8 cellular contexts compared by ENCODE assay signal in the genomic region with DNA sequence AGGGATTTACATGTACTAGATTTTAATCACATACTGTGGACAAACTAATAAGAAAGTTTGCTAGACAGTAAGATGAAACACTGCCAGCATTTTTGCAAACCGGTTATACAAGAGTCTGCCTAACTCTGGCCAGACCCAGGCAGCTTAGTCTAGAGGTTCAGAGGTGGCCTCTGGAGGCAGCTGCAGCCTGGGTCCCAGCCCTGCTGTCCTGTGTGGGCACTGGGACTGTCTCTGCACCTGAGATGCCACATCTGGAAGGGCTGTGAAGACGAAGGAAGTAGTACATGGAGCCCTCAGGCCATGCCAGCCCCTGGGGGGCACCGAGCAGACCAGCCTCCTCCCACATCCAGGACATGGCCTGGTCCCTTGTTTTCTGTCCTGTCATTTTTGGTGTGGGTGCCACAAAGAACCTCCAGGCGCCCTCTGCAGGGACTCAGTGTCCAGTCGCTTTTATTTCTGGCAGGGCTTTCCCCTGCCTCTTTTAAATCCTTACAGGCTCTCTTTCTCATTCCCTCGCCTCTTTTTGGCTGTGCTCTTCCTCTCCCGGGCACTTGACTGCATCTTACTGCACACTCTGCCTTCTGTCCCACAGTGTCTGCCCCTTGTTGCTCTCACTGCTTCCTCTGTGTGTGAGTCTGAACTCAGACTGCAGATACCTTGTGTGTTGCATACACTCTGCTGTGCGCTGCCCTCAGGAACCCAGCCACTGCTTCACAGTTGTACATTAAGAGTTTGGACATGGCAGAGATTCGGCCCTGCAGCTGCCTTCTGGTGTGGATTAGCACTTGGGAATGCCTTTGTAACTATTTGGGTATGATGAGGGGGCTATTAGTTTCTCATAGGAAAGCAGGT.
A peak's percentile ranks its signal among the peaks of the same experiment; 100 is the strongest.
DNase-seq lines count a peak whose midpoint lies in the region; ATAC-seq and TF ChIP-seq lines count a peak whose summit lies in the region.

No MANE protein-coding gene starts in this region.

- WGBS in right cardiac atrium, result 36% methylated on average over 9 of the region's 9 CpGs
- WGBS in sigmoid colon, 2 donors, result 23 to 54% methylated on average over 9 of the region's 9 CpGs

- no peak for TF ChIP-seq POLR2A in sigmoid colon (IDR thresholded peaks at IDR 0.05)

- H3K36me3 Mint-ChIP-seq in CD4-positive, CD25-positive, alpha-beta regulatory T cell, result no peaks in the 10 kb centered on the region
- H3K36me3 Mint-ChIP-seq in activated naive CD8-positive, alpha-beta T cell treated with anti-CD3 and anti-CD28 coated beads, Interleukin-2, amount 10 ng/mL, durations not matched to agents 7 days and 5 days, result no peaks in the 10 kb centered on the region

- no peaks in the 10 kb centered on the region for H3K27me3 ChIP-seq in CD4-positive, CD25-positive, alpha-beta regulatory T cell (ENCODE audit: control insufficient read depth, insufficient read depth, low read length)
- H3K27me3 ChIP-seq in OCI-LY3 (ENCODE audit: low read depth, low read length), result no peaks in the 10 kb centered on the region
- H3K27me3 ChIP-seq in right cardiac atrium (ENCODE audit: control insufficient read depth, insufficient read depth), result no peaks in the 10 kb centered on the region
- H3K27me3 ChIP-seq in sigmoid colon, result no peaks in the 10 kb centered on the region

- no peaks in the 10 kb centered on the region for H3K79me2 ChIP-seq in OCI-LY3 (ENCODE audit: low read length)

- H2AFZ ChIP-seq in OCI-LY3 (ENCODE audit: low read depth, low read length), result no peak overlapping the region

- POLR2A ChIA-PET in activated naive CD8-positive, alpha-beta T cell treated with anti-CD3 and anti-CD28 coated beads, Interleukin-2, amount 10 ng/mL, durations not matched to agents 7 days and 5 days (lab: Charles Lee), result no interaction called here

- no peak overlapping the region for H3K4me3 Mint-ChIP-seq in CD4-positive, CD25-positive, alpha-beta regulatory T cell
- H3K4me3 Mint-ChIP-seq in activated naive CD8-positive, alpha-beta T cell treated with anti-CD3 and anti-CD28 coated beads, Interleukin-2, amount 10 ng/mL, durations not matched to agents 7 days and 5 days, result no peak overlapping the region

- intact Hi-C loops in right cardiac atrium (cut with DNase I), result loop anchor here in 2 of 4 donors (2.0 to 5.0 kb wide), 4 partner anchors 205 to 283 kb away; a partner anchor contains a TSS
- intact Hi-C loops in sigmoid colon (cut with DNase I), result no loop called here

- no peaks in the 10 kb centered on the region for H3K36me3 ChIP-seq in CD4-positive, CD25-positive, alpha-beta regulatory T cell (ENCODE audit: control insufficient read depth, insufficient read depth, low read length)
- H3K36me3 ChIP-seq in OCI-LY3 (replicated peaks; ENCODE audit: low read depth, low read length) (no peaks in the 10 kb centered on the region), sigmoid colon (peaks cover 0 to 3% (median 0%) of the 10 kb centered on the region in 4 donors)

- DNase-seq in CD4-positive, CD25-positive, alpha-beta regulatory T cell, result peak in 2 of 3 donors; percentile 11 to 56
- peak; percentile 56 for DNase-seq in activated naive CD8-positive, alpha-beta T cell treated with anti-CD3 and anti-CD28 coated beads, Interleukin-2, amount 10 ng/mL, durations not matched to agents 7 days and 5 days
- DNase-seq in right cardiac atrium, result peak; percentile 53 to 82 (median 75)
- no peak for DNase-seq in sigmoid colon
- DNase-seq in NCI-H446 treated with DMSO at 0.1 percent for 48 hours (lab: John Stamatoyannopoulos, UW), result no peak

- H3K27ac ChIP-seq in CD4-positive, CD25-positive, alpha-beta regulatory T cell (ENCODE audit: insufficient read depth, low read length, poor library complexity, severe bottlenecking), result no peak overlapping the region
- H3K27ac ChIP-seq in OCI-LY3 (ENCODE audit: low read length) (no peak overlapping the region), right cardiac atrium (ENCODE audit: low read length) (no peak overlapping the region), sigmoid colon (peak overlapping the region in 3 of 4 donors; percentile 20 to 55 (median 20))

- H3K4me1 ChIP-seq in CD4-positive, CD25-positive, alpha-beta regulatory T cell (ENCODE audit: control insufficient read depth, insufficient read depth, low read length, poor library complexity, severe bottlenecking), result no peaks in the 10 kb centered on the region
- H3K4me1 ChIP-seq in OCI-LY3 (ENCODE audit: low read length) (no peaks in the 10 kb centered on the region), right cardiac atrium (ENCODE audit: control insufficient read depth, insufficient read depth, low read length) (peaks cover 1% of the 10 kb centered on the region), sigmoid colon (peaks cover 0 to 4% (median 0%) of the 10 kb centered on the region in 4 donors)

- no peak for TF ChIP-seq EP300 in sigmoid colon (IDR thresholded peaks at IDR 0.05)

- H3K9me3 ChIP-seq in CD4-positive, CD25-positive, alpha-beta regulatory T cell (ENCODE audit: control insufficient read depth in 2 of 2, low read length in 2 of 2), result no peaks in the 10 kb centered on the region
- H3K9me3 ChIP-seq in OCI-LY3 (ENCODE audit: insufficient read depth, low read length) (no peaks in the 10 kb centered on the region), right cardiac atrium (ENCODE audit: control insufficient read depth, low read length) (no peaks in the 10 kb centered on the region), sigmoid colon (no peaks in the 10 kb centered on the region)

- peak overlapping the region in 1 of 3 donors; percentile 42 for H3K27ac Mint-ChIP-seq in CD4-positive, CD25-positive, alpha-beta regulatory T cell
- H3K27ac Mint-ChIP-seq in activated naive CD8-positive, alpha-beta T cell treated with anti-CD3 and anti-CD28 coated beads, Interleukin-2, amount 10 ng/mL, durations not matched to agents 7 days and 5 days, result peak overlapping the region; percentile 64

- no peaks in the 10 kb centered on the region for H4K20me1 ChIP-seq in OCI-LY3 (ENCODE audit: insufficient read depth, low read length)

- H3K27me3 Mint-ChIP-seq in CD4-positive, CD25-positive, alpha-beta regulatory T cell, result peaks cover 8% of the 10 kb centered on the region
- H3K27me3 Mint-ChIP-seq in activated naive CD8-positive, alpha-beta T cell treated with anti-CD3 and anti-CD28 coated beads, Interleukin-2, amount 10 ng/mL, durations not matched to agents 7 days and 5 days, result no peaks in the 10 kb centered on the region

- no peak overlapping the region for H3K9ac ChIP-seq in OCI-LY3 (ENCODE audit: low read length)

- no peak overlapping the region for H3K4me2 ChIP-seq in OCI-LY3 (ENCODE audit: low read length)

- no peaks in the 10 kb centered on the region for H3K9me3 Mint-ChIP-seq in CD4-positive, CD25-positive, alpha-beta regulatory T cell
- no peaks in the 10 kb centered on the region for H3K9me3 Mint-ChIP-seq in activated naive CD8-positive, alpha-beta T cell treated with anti-CD3 and anti-CD28 coated beads, Interleukin-2, amount 10 ng/mL, durations not matched to agents 7 days and 5 days

- no peak overlapping the region for H3K4me3 ChIP-seq in CD4-positive, CD25-positive, alpha-beta regulatory T cell (ENCODE audit: low read depth, low read length)
- H3K4me3 ChIP-seq in OCI-LY3 (ENCODE audit: low read length) (no peak overlapping the region), right cardiac atrium (ENCODE audit: low read length) (no peak overlapping the region), sigmoid colon (no peak overlapping the region)

- peaks cover 0 to 2% (median 0%) of the 10 kb centered on the region in 4 donors for H3K4me1 Mint-ChIP-seq in CD4-positive, CD25-positive, alpha-beta regulatory T cell
- H3K4me1 Mint-ChIP-seq in activated naive CD8-positive, alpha-beta T cell treated with anti-CD3 and anti-CD28 coated beads, Interleukin-2, amount 10 ng/mL, durations not matched to agents 7 days and 5 days, result peaks cover 7% of the 10 kb centered on the region

- no peak for ATAC-seq in CD4-positive, CD25-positive, alpha-beta regulatory T cell (ENCODE audit: low read depth in 2 of 2)
- ATAC-seq in GM21529 (IDR thresholded peaks at IDR 0.05; ENCODE audit: unreplicated experiment), result peak; percentile 59
- peak; percentile 64 for ATAC-seq in activated naive CD8-positive, alpha-beta T cell treated with anti-CD3 and anti-CD28 coated beads, Interleukin-2, amount 10 ng/mL, durations not matched to agents 7 days and 5 days (ENCODE audit: low read depth)
- peak; percentile 71 to 77 for ATAC-seq in right cardiac atrium
- ATAC-seq in HG03175 (IDR thresholded peaks at IDR 0.05; ENCODE audit: unreplicated experiment), result no peak

- TF ChIP-seq CTCF in OCI-LY3 (IDR thresholded peaks at IDR 0.05; ENCODE audit: low read depth, low read length) (peak; percentile 61), sigmoid colon (IDR thresholded peaks at IDR 0.05) (peak in 2 of 4 experiments; percentile 9 to 14)

Comparison
In these comparisons a context has a peak if more than half of its experiments do, and no peak if none do; other contexts are left out.
1. ATAC-seq: peak in GM21529 (single experiment), activated naive CD8-positive, alpha-beta T cell treated with anti-CD3 and anti-CD28 coated beads, Interleukin-2, amount 10 ng/mL, durations not matched to agents 7 days and 5 days (single experiment) and right cardiac atrium (2 of 2); none in CD4-positive, CD25-positive, alpha-beta regulatory T cell (0 of 2) and HG03175 (single experiment).
2. DNase-seq: peak in CD4-positive, CD25-positive, alpha-beta regulatory T cell (2 of 3), activated naive CD8-positive, alpha-beta T cell treated with anti-CD3 and anti-CD28 coated beads, Interleukin-2, amount 10 ng/mL, durations not matched to agents 7 days and 5 days (single experiment) and right cardiac atrium (3 of 3); none in sigmoid colon (single experiment) and NCI-H446 treated with DMSO at 0.1 percent for 48 hours (single experiment).
3. H3K27ac ChIP-seq: peak in sigmoid colon (3 of 4); none in CD4-positive, CD25-positive, alpha-beta regulatory T cell (single experiment), OCI-LY3 (single experiment) and right cardiac atrium (single experiment).